ENCODE assay signal across 29 cellular contexts in genomic region chr6:134943567-134944111, GRCh38. TPM values are rescaled to one million over a fixed set of nuclear protein-coding genes. Genes with fewer than 3 reads are reported as not detected.
DNase-seq lines count a peak whose midpoint lies in the region; ATAC-seq, FAIRE-seq and TF ChIP-seq lines count a peak whose summit lies in the region.
"Had no signal": no experiment of that assay in that cellular context is flagged by ENCODE, and none has a peak within 500 bp of the region (broad histone marks: within the 10 kb centered on the region; RNA-seq: fewer than 3 reads in every experiment).

No MANE protein-coding gene starts in this region.

- no peaks in the 10 kb centered on the region for H3F3A ChIP-seq in neural progenitor cell (ENCODE audit: low read depth)
- no peaks in the 10 kb centered on the region for H3F3A ChIP-seq in PC-3 (ENCODE audit: low read length, unreplicated experiment)

- H3K4me2 ChIP-seq in neural progenitor cell (no peak overlapping the region), PC-3 (ENCODE audit: low read length) (no peak overlapping the region)

- H3K9me3 ChIP-seq in neural progenitor cell (ENCODE audit: low read depth), result peaks cover 2% of the 10 kb centered on the region
- no peaks in the 10 kb centered on the region for H3K9me3 ChIP-seq in PC-3 (ENCODE audit: low read length)
- H3K9me3 ChIP-seq: BE2C, MG63 had no signal

- H3K9me2 ChIP-seq in PC-3 (replicated peaks; ENCODE audit: low read length), result no peaks in the 10 kb centered on the region

- H3K36me3 ChIP-seq in bronchial epithelial cell (ENCODE audit: control insufficient read depth, insufficient read depth, low read length) (no peaks in the 10 kb centered on the region), neural progenitor cell (no peaks in the 10 kb centered on the region), PC-3 (ENCODE audit: low read depth, low read length) (no peaks in the 10 kb centered on the region)
- H3K36me3 ChIP-seq: BE2C, MG63 had no signal

- no peak overlapping the region for H3K4me3 Mint-ChIP-seq in T-helper 2 cell treated with Interferon-gamma antibody and Interleukin-4, amounts not matched to agents 5 μg/mL and 100 μg/mL, for 36 hours
- no peak overlapping the region for H3K4me3 Mint-ChIP-seq in neural progenitor cell
- H3K4me3 Mint-ChIP-seq in activated CD4-positive, alpha-beta memory T cell treated with anti-CD3 and anti-CD28 coated beads, Interleukin-2, amount 10 ng/mL, durations not matched to agents 7 days and 5 days, result no peak overlapping the region
- H3K4me3 Mint-ChIP-seq: CD14-positive monocyte; CD8-positive, alpha-beta memory T cell had no signal

- H3K27me3 Mint-ChIP-seq in T-helper 2 cell treated with Interferon-gamma antibody and Interleukin-4, amounts not matched to agents 5 μg/mL and 100 μg/mL, for 36 hours (ENCODE audit: low read depth), result no peaks in the 10 kb centered on the region
- H3K27me3 Mint-ChIP-seq in neural progenitor cell (ENCODE audit: insufficient read depth, low read depth), result no peaks in the 10 kb centered on the region
- H3K27me3 Mint-ChIP-seq in activated CD4-positive, alpha-beta memory T cell treated with anti-CD3 and anti-CD28 coated beads, Interleukin-2, amount 10 ng/mL, durations not matched to agents 7 days and 5 days, result no peaks in the 10 kb centered on the region

- peaks cover 5% of the 10 kb centered on the region for H3K9me3 Mint-ChIP-seq in T-helper 2 cell treated with Interferon-gamma antibody and Interleukin-4, amounts not matched to agents 5 μg/mL and 100 μg/mL, for 36 hours
- H3K9me3 Mint-ChIP-seq in neural progenitor cell, result no peaks in the 10 kb centered on the region
- peaks cover 2% of the 10 kb centered on the region for H3K9me3 Mint-ChIP-seq in activated CD4-positive, alpha-beta memory T cell treated with anti-CD3 and anti-CD28 coated beads, Interleukin-2, amount 10 ng/mL, durations not matched to agents 7 days and 5 days
- H3K9me3 Mint-ChIP-seq: CD8-positive, alpha-beta memory T cell had no signal

- no peak overlapping the region for H3K4me3 ChIP-seq in bronchial epithelial cell (ENCODE audit: low read depth, low read length)
- H3K4me3 ChIP-seq in neural progenitor cell, result no peak overlapping the region
- H3K4me3 ChIP-seq in PC-3 (ENCODE audit: low read length), result no peak overlapping the region
- H3K4me3 ChIP-seq: GM12878, MG63 had no signal

- no peaks in the 10 kb centered on the region for H3K79me2 ChIP-seq in neural progenitor cell (ENCODE audit: low read depth)
- H3K79me2 ChIP-seq in PC-3 (ENCODE audit: low read length), result no peaks in the 10 kb centered on the region

- no TSS peak for BruUV-seq in PC-3 (replicated peaks; lab: Mats Ljungman, UMichigan)

- no peak overlapping the region for H3K27ac ChIP-seq in neural progenitor cell
- H3K27ac ChIP-seq in PC-3 (ENCODE audit: low read length), result no peak overlapping the region
- H3K27ac ChIP-seq: 22Rv1, RWPE1 had no signal

- CTCF ChIA-PET in activated CD4-positive, alpha-beta memory T cell treated with anti-CD3 and anti-CD28 coated beads, Interleukin-2, amount 10 ng/mL, durations not matched to agents 7 days and 5 days (lab: Charles Lee), result interaction anchor here (1.9 kb wide), 1 partner anchor 59 kb away, joined by 5 read pairs; no protein-coding TSS in a partner anchor
- CTCF ChIA-PET in PC-3 (lab: Charles Lee), result no interaction called here

- H3K27ac Mint-ChIP-seq in T-helper 2 cell treated with Interferon-gamma antibody and Interleukin-4, amounts not matched to agents 5 μg/mL and 100 μg/mL, for 36 hours, result peak overlapping the region; percentile 8
- H3K27ac Mint-ChIP-seq in neural progenitor cell, result no peak overlapping the region
- H3K27ac Mint-ChIP-seq in activated CD4-positive, alpha-beta memory T cell treated with anti-CD3 and anti-CD28 coated beads, Interleukin-2, amount 10 ng/mL, durations not matched to agents 7 days and 5 days, result no peak overlapping the region
- H3K27ac Mint-ChIP-seq: CD14-positive monocyte; CD8-positive, alpha-beta memory T cell had no signal

- H3K36me3 Mint-ChIP-seq in T-helper 2 cell treated with Interferon-gamma antibody and Interleukin-4, amounts not matched to agents 5 μg/mL and 100 μg/mL, for 36 hours (ENCODE audit: low read depth), result no peaks in the 10 kb centered on the region
- no peaks in the 10 kb centered on the region for H3K36me3 Mint-ChIP-seq in neural progenitor cell
- no peaks in the 10 kb centered on the region for H3K36me3 Mint-ChIP-seq in activated CD4-positive, alpha-beta memory T cell treated with anti-CD3 and anti-CD28 coated beads, Interleukin-2, amount 10 ng/mL, durations not matched to agents 7 days and 5 days (ENCODE audit: low read depth)
- H3K36me3 Mint-ChIP-seq: CD14-positive monocyte had no signal

- POLR2A ChIA-PET in activated CD4-positive, alpha-beta memory T cell treated with anti-CD3 and anti-CD28 coated beads, Interleukin-2, amount 10 ng/mL, durations not matched to agents 7 days and 5 days (lab: Charles Lee), result no interaction called here
- POLR2A ChIA-PET in PC-3 (lab: Charles Lee; ENCODE audit: unreplicated experiment), result no interaction called here

- H4K20me1 ChIP-seq in neural progenitor cell (ENCODE audit: low read depth) (no peaks in the 10 kb centered on the region), PC-3 (ENCODE audit: low read length) (no peaks in the 10 kb centered on the region)

- ATAC-seq in PC-3, result no peak
- no peak for ATAC-seq in HG02571 (IDR thresholded peaks at IDR 0.05; ENCODE audit: unreplicated experiment)
- ATAC-seq: GM12878, HCT116 had no signal

- H3K27me3 ChIP-seq in bronchial epithelial cell (ENCODE audit: control insufficient read depth, insufficient read depth, low read length) (no peaks in the 10 kb centered on the region), neural progenitor cell (no peaks in the 10 kb centered on the region), PC-3 (ENCODE audit: low read length) (no peaks in the 10 kb centered on the region)
- H3K27me3 ChIP-seq: BE2C, MG63 had no signal

- H2AFZ ChIP-seq in neural progenitor cell (replicated peaks) (peak overlapping the region; percentile 34), PC-3 (ENCODE audit: low read length) (no peak overlapping the region)

- intact Hi-C loops in PC-3 (cut with micrococcal nuclease), result loop anchor here (5.0 kb wide), 2 partner anchors 121 to 771 kb away; no protein-coding TSS in a partner anchor

- H3K9ac ChIP-seq in neural progenitor cell (no peak overlapping the region), PC-3 (ENCODE audit: low read length) (no peak overlapping the region)

- peak; percentile 18 for FAIRE-seq in bronchial epithelial cell (lab: Jason Lieb, UNC)
- FAIRE-seq: GM12878 had no signal

- no peak for TF ChIP-seq CTCF in bronchial epithelial cell (IDR thresholded peaks at IDR 0.05; ENCODE audit: insufficient read depth, low read length, severe bottlenecking)
- no peak for TF ChIP-seq CTCF in neural progenitor cell (IDR thresholded peaks at IDR 0.05)
- TF ChIP-seq CTCF in PC-3 (conservative IDR thresholded peaks at IDR 0.05; ENCODE audit: low read depth, low read length), result no peak

- no peak for DNase-seq in T-helper 2 cell treated with Interferon-gamma antibody and Interleukin-4, amounts not matched to agents 5 μg/mL and 100 μg/mL, for 36 hours (ENCODE audit: low spot score)
- DNase-seq in T-helper 2 cell, result no peak
- DNase-seq in bronchial epithelial cell (ENCODE audit: low read depth), result no peak
- DNase-seq in neural progenitor cell (ENCODE audit: low spot score), result no peak
- DNase-seq in activated CD4-positive, alpha-beta memory T cell treated with anti-CD3 and anti-CD28 coated beads, Interleukin-2, amount 10 ng/mL, durations not matched to agents 7 days and 5 days, result no peak
- DNase-seq in PC-3, result no peak
- DNase-seq: BE2C; CD8-positive, alpha-beta memory T cell; DMS 273 treated with DMSO at 0.1 percent for 48 hours; DMS79; EL; GDM1; KG1; MG63; NCI-H1105 treated with DMSO at 0.1 percent for 48 hours; NCI-H1694; NCI-H2029 treated with DMSO at 0.1 percent for 48 hours; NCI-H2227 treated with DMSO at 0.1 percent for 48 hours; NCI-H526 treated with DMSO at 0.1 percent for 48 hours; SHP77 had no signal

- no peaks in the 10 kb centered on the region for H3K4me1 ChIP-seq in neural progenitor cell
- H3K4me1 ChIP-seq in PC-3 (ENCODE audit: insufficient read depth, low read length), result no peaks in the 10 kb centered on the region
- H3K4me1 ChIP-seq: BE2C had no signal

- peaks cover 7% of the 10 kb centered on the region for H3K4me1 Mint-ChIP-seq in T-helper 2 cell treated with Interferon-gamma antibody and Interleukin-4, amounts not matched to agents 5 μg/mL and 100 μg/mL, for 36 hours (ENCODE audit: low read depth)
- no peaks in the 10 kb centered on the region for H3K4me1 Mint-ChIP-seq in neural progenitor cell
- H3K4me1 Mint-ChIP-seq in activated CD4-positive, alpha-beta memory T cell treated with anti-CD3 and anti-CD28 coated beads, Interleukin-2, amount 10 ng/mL, durations not matched to agents 7 days and 5 days, result peaks cover 8% of the 10 kb centered on the region
- H3K4me1 Mint-ChIP-seq: CD14-positive monocyte had no signal

RNA-seq across cellular contexts. Expression of gene ALDH8A1, which starts 6.3 kb away (rescaled TPM):
- total RNA-seq in bronchial epithelial cell (1.1 and 1.8 TPM in 2 replicates), neural progenitor cell (ENCODE audit: low replicate concordance) (not detected in 2 replicates), PC-3 (2014; rRNA removed) (1.7 and 1.9 TPM in 2 replicates)
- 1 to 10 TPM in 1 of 2 experiments, under 1 TPM in 1; 0.85 to 1.2 TPM for total RNA-seq in activated CD4-positive, alpha-beta memory T cell treated with anti-CD3 and anti-CD28 coated beads, Interleukin-2, amount 10 ng/mL, durations not matched to agents 7 days and 5 days
- total RNA-seq: H4, NCI-H460, SK-MEL-5 had no signal
